8 cellular contexts compared by ENCODE assay signal in genomic region chr2:174846941-174847938, GRCh38.
A peak's percentile ranks its signal among the peaks of the same experiment; 100 is the strongest.
DNase-seq lines count a peak whose midpoint lies in the region; ATAC-seq and TF ChIP-seq lines count a peak whose summit lies in the region.

No MANE protein-coding gene starts in this region.

- H3K23ac ChIP-seq in neuronal stem cell (ENCODE audit: low read depth, low read length, poor library complexity) = no peak overlapping the region

- no peak for TF ChIP-seq CTCF in breast epithelium (IDR thresholded peaks at IDR 0.05)

- ATAC-seq in Right ventricle myocardium inferior = peak; percentile 88
- ATAC-seq in HG03045 (IDR thresholded peaks at IDR 0.05; ENCODE audit: unreplicated experiment) = no peak
- no peak for ATAC-seq in GM21825 (IDR thresholded peaks at IDR 0.05; ENCODE audit: unreplicated experiment)
- ATAC-seq in GM18873 (IDR thresholded peaks at IDR 0.05; ENCODE audit: low FRiP score, unreplicated experiment) = no peak

- H2AFZ ChIP-seq in neuronal stem cell (ENCODE audit: low read length) = no peak overlapping the region

- intact Hi-C loops in Right ventricle myocardium inferior (cut with DNase I) = no loop called here
- intact Hi-C loops in cardiac septum (cut with DNase I) = no loop called here
- intact Hi-C loops in breast epithelium (cut with DNase I; ENCODE audit: low total_unique reads) = no loop called here

- H3K4me1 ChIP-seq in breast epithelium = no peaks in the 10 kb centered on the region
- peaks cover 1 to 24% of the 10 kb centered on the region in 2 donors for H3K4me1 ChIP-seq in neuronal stem cell (ENCODE audit: control insufficient read depth in 2 of 2, insufficient read depth in 1 of 2, low read depth in 1 of 2, low read length in 2 of 2)

- H2BK120ac ChIP-seq in neuronal stem cell (ENCODE audit: low read depth, low read length) = no peak overlapping the region

- no peak overlapping the region for H3K9ac ChIP-seq in neuronal stem cell (ENCODE audit: low read depth, low read length, poor library complexity)

- H3K18ac ChIP-seq in neuronal stem cell (ENCODE audit: low read length) = no peak overlapping the region

- H3K27me3 ChIP-seq in breast epithelium (no peaks in the 10 kb centered on the region), neuronal stem cell (ENCODE audit: control insufficient read depth in 3 of 3, insufficient read depth in 3 of 3, low read depth in 1 of 3, low read length in 3 of 3) (no peaks in the 10 kb centered on the region)

- H4K91ac ChIP-seq in neuronal stem cell (ENCODE audit: low read depth, low read length, poor library complexity) = no peak overlapping the region

- H3K79me1 ChIP-seq in neuronal stem cell (ENCODE audit: low read depth, low read length) = no peaks in the 10 kb centered on the region

- H3K14ac ChIP-seq in neuronal stem cell (ENCODE audit: low read length) = no peak overlapping the region

- H2BK15ac ChIP-seq in neuronal stem cell (ENCODE audit: low read length) = no peak overlapping the region

- TF ChIP-seq POLR2A in breast epithelium (IDR thresholded peaks at IDR 0.05) = no peak

- no peak overlapping the region for H2BK5ac ChIP-seq in neuronal stem cell (ENCODE audit: low read length)

- DNase-seq in Right ventricle myocardium inferior (ENCODE audit: missing footprints) (no peak), cardiac septum (ENCODE audit: low spot score) (no peak), breast epithelium (ENCODE audit: low spot score in 2 of 2) (no peak), kidney tubule cell (ENCODE audit: low spot score) (peak; percentile 21), neuronal stem cell (ENCODE audit: low spot score) (no peak)

- no peak overlapping the region for H3K4ac ChIP-seq in neuronal stem cell (ENCODE audit: low read length)

- H3K27ac ChIP-seq in breast epithelium (peak overlapping the region in 1 of 2 donors; percentile 26), neuronal stem cell (replicated peaks; ENCODE audit: low read length) (no peak overlapping the region)

- WGBS in neuronal stem cell (ENCODE audit: extremely low coverage in 2 of 2, insufficient read length in 2 of 2, insufficient replicate concordance in 1 of 2), 2 donors = no CpG with 5 or more reads among the region's 8 CpGs

- H3K4me3 ChIP-seq in breast epithelium = peak overlapping the region; percentile 14 to 53 (median 38)
- peak overlapping the region in 1 of 2 donors; percentile 21 for H3K4me3 ChIP-seq in neuronal stem cell (ENCODE audit: low read length in 2 of 2)

- H3K4me2 ChIP-seq in neuronal stem cell (ENCODE audit: insufficient read depth, low read length, poor library complexity, severe bottlenecking) = no peak overlapping the region

- no peaks in the 10 kb centered on the region for H3K36me3 ChIP-seq in breast epithelium
- H3K36me3 ChIP-seq in neuronal stem cell (replicated peaks in 1 of 2; ENCODE audit: control insufficient read depth in 2 of 2, insufficient read depth in 2 of 2, low read length in 2 of 2) = peaks cover 0 to 32% of the 10 kb centered on the region in 2 donors

- H4K8ac ChIP-seq in neuronal stem cell (ENCODE audit: low read depth, low read length) = no peak overlapping the region

- H3K9me3 ChIP-seq in breast epithelium (no peaks in the 10 kb centered on the region), neuronal stem cell (replicated peaks in 1 of 2; ENCODE audit: control insufficient read depth in 2 of 2, insufficient read depth in 1 of 2, low read depth in 1 of 2, low read length in 2 of 2) (peaks cover 0 to 6% of the 10 kb centered on the region in 2 donors)

- H2BK12ac ChIP-seq in neuronal stem cell (ENCODE audit: low read length) = no peak overlapping the region

- no peak overlapping the region for H2AK5ac ChIP-seq in neuronal stem cell (ENCODE audit: low read depth, low read length)
